In genomic region chr9:116000748-116001329, GRCh38 we compare ENCODE assay signal across 1 cellular context.
TF ChIP-seq lines count a peak whose summit lies in the region.

No MANE protein-coding gene starts in this region.

TF ChIP-seq in WTC11, 78 proteins besides CTCF, POLR2A, EP300 and RAD21 (continued from another document):
- TF ChIP-seq CDX4 (CRISPR knock-in tag; IDR thresholded peaks at IDR 0.05; ENCODE audit: borderline replicate concordance) (no peak), ZNF138 (CRISPR knock-in tag; conservative IDR thresholded peaks at IDR 0.05) (no peak), ZNF532 (CRISPR knock-in tag; IDR thresholded peaks at IDR 0.05; ENCODE audit: borderline replicate concordance) (no peak), NFYB (CRISPR knock-in tag; conservative IDR thresholded peaks at IDR 0.05; ENCODE audit: low read depth) (no peak), ARID4B (CRISPR knock-in tag; IDR thresholded peaks at IDR 0.05; ENCODE audit: borderline replicate concordance) (no peak), AFF4 (CRISPR knock-in tag; IDR thresholded peaks at IDR 0.05; ENCODE audit: borderline replicate concordance) (no peak)
